In the genomic region with DNA sequence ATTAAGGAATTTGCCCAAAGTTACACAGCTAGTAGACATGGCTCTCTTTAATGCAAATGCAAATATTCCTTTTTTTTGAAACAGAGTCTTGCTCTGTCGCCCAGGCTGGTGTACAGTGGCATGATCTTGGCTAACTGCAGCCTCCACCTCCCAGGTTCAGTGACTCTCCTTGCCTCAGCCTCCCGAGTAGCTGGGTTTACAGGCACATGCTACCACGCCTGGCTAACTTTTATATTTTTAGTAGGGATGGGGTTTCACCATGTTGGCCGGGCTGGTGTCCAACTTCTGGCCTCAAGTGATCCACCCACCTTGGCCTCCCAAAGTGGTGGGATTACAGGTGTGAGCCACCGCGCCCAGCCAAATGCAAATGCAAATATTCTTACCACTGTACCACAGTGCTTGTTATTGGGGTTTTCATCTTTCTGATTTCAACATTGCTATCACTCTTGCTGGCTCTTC, we compare ENCODE assay signal across 10 cellular contexts. TPM values are rescaled to one million over a fixed set of nuclear protein-coding genes. Genes with fewer than 3 reads are reported as not detected.
DNase-seq lines count a peak whose midpoint lies in the region; ATAC-seq and TF ChIP-seq lines count a peak whose summit lies in the region.
"Had no signal": no experiment of that assay in that cellular context is flagged by ENCODE, and none has a peak within 500 bp of the region (broad histone marks: within the 10 kb centered on the region; RNA-seq: fewer than 3 reads in every experiment).

No MANE protein-coding gene starts in this region.

- peaks cover 41% of the 10 kb centered on the region for H3K4me1 Mint-ChIP-seq in GM23338
- peaks cover 49% of the 10 kb centered on the region for H3K4me1 Mint-ChIP-seq in stimulated activated naive CD8-positive, alpha-beta T cell treated with anti-CD3 and anti-CD28 coated beads, Interleukin-15, amount 100 ng/mL, for 72 hours
- H3K4me1 Mint-ChIP-seq in activated T-cell treated with anti-CD3 and anti-CD28 coated beads, Interleukin-2, amount 50 U/mL, for 24 hours (ENCODE audit: low read depth) = peaks cover 26% of the 10 kb centered on the region

- peaks cover 48% of the 10 kb centered on the region for H3K79me2 ChIP-seq in GM23338 (replicated peaks; ENCODE audit: insufficient read depth)

- peak overlapping the region; percentile 45; the same call in 1 of the 2 replicates for H3K27ac Mint-ChIP-seq in GM23338
- no peak overlapping the region for H3K27ac Mint-ChIP-seq in stimulated activated naive CD8-positive, alpha-beta T cell treated with anti-CD3 and anti-CD28 coated beads, Interleukin-15, amount 100 ng/mL, for 72 hours
- H3K27ac Mint-ChIP-seq in activated T-cell treated with anti-CD3 and anti-CD28 coated beads, Interleukin-2, amount 50 U/mL, for 24 hours = no peak overlapping the region

- H3K4me2 ChIP-seq in GM23338 = peak overlapping the region; percentile 91

- TF ChIP-seq CTCF in GM23338 (conservative IDR thresholded peaks at IDR 0.05; ENCODE audit: low read depth in 2 of 2) (no peak), astrocyte of the spinal cord (IDR thresholded peaks at IDR 0.05; ENCODE audit: low read depth, low read length) (no peak), right lobe of liver (IDR thresholded peaks at IDR 0.05) (no peak)

- in situ Hi-C loops in astrocyte of the spinal cord (cut with HindIII; ENCODE audit: low sequenced_read_pairs) = no loop called here

- H3K9me2 ChIP-seq in GM23338 (ENCODE audit: insufficient read depth) = no peaks in the 10 kb centered on the region

- 0 out of 2 replicates have a peak, but pooled peaks cover 16% of the 10 kb centered on the region for H3F3A ChIP-seq in GM23338 (replicated peaks; ENCODE audit: low read depth)

- no peak for TF ChIP-seq POLR2A in right lobe of liver (IDR thresholded peaks at IDR 0.05)

- intact Hi-C loops in right lobe of liver (cut with DNase I) = loop anchor here in 1 of 2 donors (10.0 kb wide), 1 partner anchor 57 kb away; no protein-coding TSS in a partner anchor

- H3K9me3 ChIP-seq in right lobe of liver = no peaks in the 10 kb centered on the region

- H3K27ac ChIP-seq in GM23338 (ENCODE audit: low read depth) (no peak overlapping the region), right lobe of liver (peak overlapping the region; percentile 47 to 80 (median 76))

- H2AFZ ChIP-seq in GM23338 = no peak overlapping the region

- no peaks in the 10 kb centered on the region for H4K20me1 ChIP-seq in GM23338 (replicated peaks; ENCODE audit: insufficient read depth)

- peaks cover 18% of the 10 kb centered on the region for H3K36me3 Mint-ChIP-seq in GM23338 (ENCODE audit: low read depth)
- H3K36me3 Mint-ChIP-seq in activated T-cell treated with anti-CD3 and anti-CD28 coated beads, Interleukin-2, amount 50 U/mL, for 24 hours (ENCODE audit: low read depth) = no peaks in the 10 kb centered on the region

- H3K9me3 Mint-ChIP-seq in GM23338 = no peaks in the 10 kb centered on the region
- H3K9me3 Mint-ChIP-seq in stimulated activated naive CD8-positive, alpha-beta T cell treated with anti-CD3 and anti-CD28 coated beads, Interleukin-15, amount 100 ng/mL, for 72 hours = no peaks in the 10 kb centered on the region
- no peaks in the 10 kb centered on the region for H3K9me3 Mint-ChIP-seq in activated T-cell treated with anti-CD3 and anti-CD28 coated beads, Interleukin-2, amount 50 U/mL, for 24 hours

- DNase-seq in GM23338 (ENCODE audit: low spot score) (no peak), astrocyte of the spinal cord (ENCODE audit: low read depth, low spot score) (no peak), right lobe of liver (no peak)
- DNase-seq in stimulated activated naive CD8-positive, alpha-beta T cell treated with anti-CD3 and anti-CD28 coated beads, Interleukin-15, amount 100 ng/mL, for 72 hours = no peak
- DNase-seq in activated T-cell treated with anti-CD3 and anti-CD28 coated beads, Interleukin-2, amount 50 U/mL, for 24 hours = no peak
- DNase-seq: NCI-H146 had no signal

- H3K4me3 ChIP-seq in GM23338 (peak overlapping the region; percentile 63), astrocyte of the spinal cord (ENCODE audit: low read depth, low read length) (peak overlapping the region; percentile 68), right lobe of liver (peak overlapping the region; percentile 64 to 80 (median 74))

- H3K27me3 ChIP-seq in GM23338 (ENCODE audit: insufficient read depth) (no peaks in the 10 kb centered on the region), right lobe of liver (no peaks in the 10 kb centered on the region)

- peak overlapping the region; percentile 82; the same call in 2 of the 3 replicates for H3K4me3 Mint-ChIP-seq in GM23338
- peak overlapping the region; percentile 4 to 15 for H3K4me3 Mint-ChIP-seq in stimulated activated naive CD8-positive, alpha-beta T cell treated with anti-CD3 and anti-CD28 coated beads, Interleukin-15, amount 100 ng/mL, for 72 hours
- H3K4me3 Mint-ChIP-seq in activated T-cell treated with anti-CD3 and anti-CD28 coated beads, Interleukin-2, amount 50 U/mL, for 24 hours = no peak overlapping the region

- ATAC-seq in GM23338 (no peak), right lobe of liver (no peak), HG03108 (IDR thresholded peaks at IDR 0.05; ENCODE audit: unreplicated experiment) (no peak), GM18867 (IDR thresholded peaks at IDR 0.05; ENCODE audit: unreplicated experiment) (no peak), GM18520 (IDR thresholded peaks at IDR 0.05; ENCODE audit: unreplicated experiment) (no peak)
- ATAC-seq in stimulated activated naive CD8-positive, alpha-beta T cell treated with anti-CD3 and anti-CD28 coated beads, Interleukin-15, amount 100 ng/mL, for 72 hours = no peak

- H3K4me1 ChIP-seq in GM23338 (ENCODE audit: insufficient read depth) (peaks cover 65% of the 10 kb centered on the region), right lobe of liver (peaks cover 0 to 50% (median 21%) of the 10 kb centered on the region in 4 donors)

- H3K36me3 ChIP-seq in GM23338 (ENCODE audit: insufficient read depth) (no peaks in the 10 kb centered on the region; the same call in 1 of the 2 replicates), right lobe of liver (peaks cover 0 to 29% (median 13%) of the 10 kb centered on the region in 4 donors)

- 25% methylated on average over 6 of the region's 6 CpGs for WGBS in right lobe of liver (ENCODE audit: insufficient coverage, low coverage, low lambda C conversion rate, missing lambda C conversion rate)

- peaks cover 6% of the 10 kb centered on the region for H3K27me3 Mint-ChIP-seq in GM23338 (ENCODE audit: insufficient read depth, low read depth, poor library complexity)
- H3K27me3 Mint-ChIP-seq in stimulated activated naive CD8-positive, alpha-beta T cell treated with anti-CD3 and anti-CD28 coated beads, Interleukin-15, amount 100 ng/mL, for 72 hours = no peaks in the 10 kb centered on the region
- H3K27me3 Mint-ChIP-seq in activated T-cell treated with anti-CD3 and anti-CD28 coated beads, Interleukin-2, amount 50 U/mL, for 24 hours = no peaks in the 10 kb centered on the region

TF ChIP-seq in GM23338, 12 proteins besides CTCF, POLR2A, EP300 and RAD21 (continues in another document):
- no peak for TF ChIP-seq STAT1 (IDR thresholded peaks at IDR 0.05; ENCODE audit: unreplicated experiment)

RNA-seq across cellular contexts. Expression of a gene that starts 24.5 kb away (rescaled TPM):
- not detected in 2 replicates for total RNA-seq in GM23338 (2014; rRNA removed; shearing (Covaris generic))
- not detected in 2 replicates for polyA plus RNA-seq in GM23338 (2016; fragmentation: Nextera tagmentation; extraction: Ambion mirVana)
- not detected for total RNA-seq in right lobe of liver
- total RNA-seq: Daoy had no signal
